ENCODE assay signal across 9 cellular contexts in genomic region chr5:132099073-132099748, GRCh38. TPM values are rescaled to one million over a fixed set of nuclear protein-coding genes. Genes with fewer than 3 reads are reported as not detected.
A peak's percentile ranks its signal among the peaks of the same experiment; 100 is the strongest.
DNase-seq lines count a peak whose midpoint lies in the region; ATAC-seq and TF ChIP-seq lines count a peak whose summit lies in the region.
"Had no signal": no experiment of that assay in that cellular context is flagged by ENCODE, and none has a peak within 500 bp of the region (broad histone marks: within the 10 kb centered on the region; RNA-seq: fewer than 3 reads in every experiment).

No MANE protein-coding gene starts in this region.

- peak overlapping the region; percentile 99 for H3K27ac Mint-ChIP-seq in activated T-helper 2 cell treated with anti-CD3 and anti-CD28 coated beads, Interferon-gamma antibody, Interleukin-2, Interleukin-4, amounts not matched to agents 10 μg/mL and 5 μg/mL and 100 μg/mL, durations not matched to agents 14 hours and 24 hours and 36 hours
- peak overlapping the region; percentile 97 for H3K27ac Mint-ChIP-seq in stimulated activated naive CD8-positive, alpha-beta T cell treated with anti-CD3 and anti-CD28 coated beads, Interleukin-15, Interleukin-2, amounts not matched to agents 100 ng/mL and 50 ng/mL, for 24 hours

- 37 to 71% (median 51%) methylated on average over 5 of the region's 5 CpGs for WGBS in spleen, 5 donors

- no peaks in the 10 kb centered on the region for H3K9me3 Mint-ChIP-seq in activated T-helper 2 cell treated with anti-CD3 and anti-CD28 coated beads, Interferon-gamma antibody, Interleukin-2, Interleukin-4, amounts not matched to agents 10 μg/mL and 5 μg/mL and 100 μg/mL, durations not matched to agents 14 hours and 24 hours and 36 hours
- H3K9me3 Mint-ChIP-seq in stimulated activated naive CD8-positive, alpha-beta T cell treated with anti-CD3 and anti-CD28 coated beads, Interleukin-15, Interleukin-2, amounts not matched to agents 100 ng/mL and 50 ng/mL, for 24 hours = no peaks in the 10 kb centered on the region

- ATAC-seq in HG03442 (IDR thresholded peaks at IDR 0.05; ENCODE audit: unreplicated experiment) = peak; percentile 41

- H3K27me3 ChIP-seq in spleen (replicated peaks in 1 of 7) = no peaks in the 10 kb centered on the region

- no peaks in the 10 kb centered on the region for H3K27me3 Mint-ChIP-seq in activated T-helper 2 cell treated with anti-CD3 and anti-CD28 coated beads, Interferon-gamma antibody, Interleukin-2, Interleukin-4, amounts not matched to agents 10 μg/mL and 5 μg/mL and 100 μg/mL, durations not matched to agents 14 hours and 24 hours and 36 hours (ENCODE audit: low read depth)
- no peaks in the 10 kb centered on the region for H3K27me3 Mint-ChIP-seq in stimulated activated naive CD8-positive, alpha-beta T cell treated with anti-CD3 and anti-CD28 coated beads, Interleukin-15, Interleukin-2, amounts not matched to agents 100 ng/mL and 50 ng/mL, for 24 hours

- DNase-seq in activated naive CD4-positive, alpha-beta T cell treated with Interleukin-2 at 50 U/mL for 16 hours = peak; percentile 79
- no peak for DNase-seq in activated naive CD4-positive, alpha-beta T cell (lab: John Stamatoyannopoulos, UW)
- peak; percentile 54 for DNase-seq in activated T-helper 2 cell treated with anti-CD3 and anti-CD28 coated beads, Interferon-gamma antibody, Interleukin-2, Interleukin-4, amounts not matched to agents 10 μg/mL and 5 μg/mL and 100 μg/mL, durations not matched to agents 14 hours and 24 hours and 36 hours (ENCODE audit: low spot score)
- DNase-seq in 8988T (no peak), spleen (no peak), posterior vena cava (ENCODE audit: low spot score) (no peak)
- DNase-seq: KBM-7 had no signal

- H3K4me1 Mint-ChIP-seq in activated T-helper 2 cell treated with anti-CD3 and anti-CD28 coated beads, Interferon-gamma antibody, Interleukin-2, Interleukin-4, amounts not matched to agents 10 μg/mL and 5 μg/mL and 100 μg/mL, durations not matched to agents 14 hours and 24 hours and 36 hours (ENCODE audit: low read depth) = peaks cover 87% of the 10 kb centered on the region
- H3K4me1 Mint-ChIP-seq in stimulated activated naive CD8-positive, alpha-beta T cell treated with anti-CD3 and anti-CD28 coated beads, Interleukin-15, Interleukin-2, amounts not matched to agents 100 ng/mL and 50 ng/mL, for 24 hours (ENCODE audit: low read depth) = peaks cover 100% of the 10 kb centered on the region

- TF ChIP-seq CTCF in spleen (IDR thresholded peaks at IDR 0.05 in 8 of 11, conservative IDR thresholded peaks at IDR 0.05 in 3 of 11) = no peak

- no peaks in the 10 kb centered on the region for H3K9me3 ChIP-seq in spleen

- peaks cover 13% of the 10 kb centered on the region for H3K36me3 Mint-ChIP-seq in activated T-helper 2 cell treated with anti-CD3 and anti-CD28 coated beads, Interferon-gamma antibody, Interleukin-2, Interleukin-4, amounts not matched to agents 10 μg/mL and 5 μg/mL and 100 μg/mL, durations not matched to agents 14 hours and 24 hours and 36 hours (ENCODE audit: low read depth)
- peaks cover 5% of the 10 kb centered on the region for H3K36me3 Mint-ChIP-seq in stimulated activated naive CD8-positive, alpha-beta T cell treated with anti-CD3 and anti-CD28 coated beads, Interleukin-15, Interleukin-2, amounts not matched to agents 100 ng/mL and 50 ng/mL, for 24 hours (ENCODE audit: low read depth)

- no peak for TF ChIP-seq POLR2A in spleen (IDR thresholded peaks at IDR 0.05)

- peaks cover 23 to 66% (median 55%) of the 10 kb centered on the region in 6 donors for H3K4me1 ChIP-seq in spleen

- H3K4me3 Mint-ChIP-seq in activated T-helper 2 cell treated with anti-CD3 and anti-CD28 coated beads, Interferon-gamma antibody, Interleukin-2, Interleukin-4, amounts not matched to agents 10 μg/mL and 5 μg/mL and 100 μg/mL, durations not matched to agents 14 hours and 24 hours and 36 hours (ENCODE audit: low read depth) = peak overlapping the region; percentile 62
- peak overlapping the region; percentile 54 for H3K4me3 Mint-ChIP-seq in stimulated activated naive CD8-positive, alpha-beta T cell treated with anti-CD3 and anti-CD28 coated beads, Interleukin-15, Interleukin-2, amounts not matched to agents 100 ng/mL and 50 ng/mL, for 24 hours

- no peak overlapping the region for H3K4me3 ChIP-seq in spleen

- H3K27ac ChIP-seq in spleen = peak overlapping the region in 1 of 8 donors; percentile 15

- H3K36me3 ChIP-seq in spleen = no peaks in the 10 kb centered on the region

- intact Hi-C loops in activated T-helper 2 cell treated with anti-CD3 and anti-CD28 coated beads, Interferon-gamma antibody, Interleukin-2, Interleukin-4, amounts not matched to agents 10 μg/mL and 5 μg/mL and 100 μg/mL, durations not matched to agents 14 hours and 24 hours and 36 hours (cut with micrococcal nuclease) = loop anchor here (1.0 to 5.0 kb wide), 8 partner anchors 15 to 822 kb away; no protein-coding TSS in a partner anchor
- intact Hi-C loops in spleen (cut with DNase I; ENCODE audit: low total_unique reads) (no loop called here), posterior vena cava (cut with DNase I) (no loop called here)

RNA-seq across cellular contexts. Expression of gene CSF2, which starts 25.6 kb away (rescaled TPM):
- total RNA-seq in activated T-helper 2 cell treated with anti-CD3 and anti-CD28 coated beads, Interferon-gamma antibody, Interleukin-2, Interleukin-4, amounts not matched to agents 10 μg/mL and 5 μg/mL and 100 μg/mL, durations not matched to agents 14 hours and 24 hours and 36 hours = 764 and 772 TPM in 2 replicates
- not detected for total RNA-seq in spleen
- polyA plus RNA-seq in spleen = not detected
- total RNA-seq in posterior vena cava = not detected

RNA-seq across cellular contexts. Expression of gene IL3, which starts 38.8 kb away (rescaled TPM):
- 140 and 142 TPM in 2 replicates for total RNA-seq in activated T-helper 2 cell treated with anti-CD3 and anti-CD28 coated beads, Interferon-gamma antibody, Interleukin-2, Interleukin-4, amounts not matched to agents 10 μg/mL and 5 μg/mL and 100 μg/mL, durations not matched to agents 14 hours and 24 hours and 36 hours
- total RNA-seq in spleen (not detected), posterior vena cava (not detected)
- polyA plus RNA-seq in spleen = not detected

Comparison
In these comparisons a context has a peak if more than half of its experiments do, and no peak if none do; other contexts are left out.
1. DNase-seq: peak in activated naive CD4-positive, alpha-beta T cell treated with Interleukin-2 at 50 U/mL for 16 hours (single experiment) and activated T-helper 2 cell treated with anti-CD3 and anti-CD28 coated beads, Interferon-gamma antibody, Interleukin-2, Interleukin-4, amounts not matched to agents 10 μg/mL and 5 μg/mL and 100 μg/mL, durations not matched to agents 14 hours and 24 hours and 36 hours (single experiment); none in activated naive CD4-positive, alpha-beta T cell (0 of 4), 8988T (single experiment), spleen (single experiment) and posterior vena cava (single experiment).
2. RNA of gene CSF2, which starts 25.6 kb away (total RNA-seq): 764 to 772 TPM in activated T-helper 2 cell treated with anti-CD3 and anti-CD28 coated beads, Interferon-gamma antibody, Interleukin-2, Interleukin-4, amounts not matched to agents 10 μg/mL and 5 μg/mL and 100 μg/mL, durations not matched to agents 14 hours and 24 hours and 36 hours; not detected in spleen and not detected in posterior vena cava; every median in the first group is over 100 times any median in the second.
3. RNA of gene IL3, which starts 38.8 kb away (total RNA-seq): 140 to 142 TPM in activated T-helper 2 cell treated with anti-CD3 and anti-CD28 coated beads, Interferon-gamma antibody, Interleukin-2, Interleukin-4, amounts not matched to agents 10 μg/mL and 5 μg/mL and 100 μg/mL, durations not matched to agents 14 hours and 24 hours and 36 hours; not detected in spleen and not detected in posterior vena cava; every median in the first group is over 100 times any median in the second.